ENCODE assay signal across 20 cellular contexts in the genomic region with DNA sequence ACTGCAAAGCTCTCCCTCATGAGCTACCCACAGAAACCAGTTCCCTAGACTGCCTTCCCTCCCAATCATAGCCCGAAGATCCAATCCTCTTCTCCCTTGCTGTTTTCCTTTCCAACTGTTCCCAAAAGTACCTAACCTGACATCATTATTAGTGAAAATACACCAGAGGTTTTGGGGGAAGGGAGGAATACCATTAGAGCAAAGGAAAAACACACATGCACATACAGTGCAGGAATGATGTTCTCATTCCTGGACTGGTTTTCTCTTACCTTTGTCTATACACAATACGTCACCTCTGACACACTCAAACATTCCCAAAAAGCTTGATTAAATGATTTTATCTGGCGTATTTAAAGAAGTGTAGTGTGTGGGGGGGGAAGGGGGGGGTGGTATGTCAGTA. TPM values are rescaled to one million over a fixed set of nuclear protein-coding genes. Genes with fewer than 3 reads are reported as not detected.
DNase-seq lines count a peak whose midpoint lies in the region; ATAC-seq and TF ChIP-seq lines count a peak whose summit lies in the region.
"Had no signal": no experiment of that assay in that cellular context is flagged by ENCODE, and none has a peak within 500 bp of the region (broad histone marks: within the 10 kb centered on the region; RNA-seq: fewer than 3 reads in every experiment).

No MANE protein-coding gene starts in this region.

- TF ChIP-seq CTCF in Loucy (conservative IDR thresholded peaks at IDR 0.05; ENCODE audit: low read length) (no peak), gastrocnemius medialis (IDR thresholded peaks at IDR 0.05 in 4 of 5, conservative IDR thresholded peaks at IDR 0.05 in 1 of 5) (no peak), dorsolateral prefrontal cortex (IDR thresholded peaks at IDR 0.05 in 54 of 56, conservative IDR thresholded peaks at IDR 0.05 in 2 of 56; ENCODE audit: low read depth in 1 of 56, partially characterized antibody in 56 of 56) (no peak), SK-N-SH (IDR thresholded peaks at IDR 0.05) (no peak)

- peaks cover 59% of the 10 kb centered on the region for H3K36me3 ChIP-seq in Loucy (ENCODE audit: insufficient read depth, low read length)
- H3K36me3 ChIP-seq in gastrocnemius medialis: no peaks in the 10 kb centered on the region
- no peaks in the 10 kb centered on the region for H3K36me3 ChIP-seq in SK-N-SH (replicated peaks in 1 of 2; ENCODE audit: control insufficient read depth in 1 of 2, insufficient read depth in 2 of 2, low read length in 1 of 2)
- H3K36me3 ChIP-seq: neutrophil had no signal

- H3K9me2 ChIP-seq in Loucy (replicated peaks; ENCODE audit: low read depth, low read length): no peaks in the 10 kb centered on the region
- no peaks in the 10 kb centered on the region for H3K9me2 ChIP-seq in SK-N-SH

- TF ChIP-seq RAD21 in SK-N-SH (IDR thresholded peaks at IDR 0.05; ENCODE audit: low read length): no peak

- intact Hi-C loops in gastrocnemius medialis (cut with DNase I; ENCODE audit: low total_unique reads): loop anchor here (2.0 kb wide), 1 partner anchor 46 kb away; the partner anchor contains the start of gene IKZF2
- intact Hi-C loops in dorsolateral prefrontal cortex (cut with DNase I): no loop called here

- peaks cover 77% of the 10 kb centered on the region for H3K4me1 ChIP-seq in Loucy (ENCODE audit: insufficient read depth, low read length, poor library complexity, severe bottlenecking)
- H3K4me1 ChIP-seq in gastrocnemius medialis: peaks cover 50 to 66% of the 10 kb centered on the region in 2 donors
- H3K4me1 ChIP-seq in SK-N-SH (ENCODE audit: control insufficient read depth in 1 of 2, insufficient read depth in 2 of 2, low read depth in 1 of 2, low read length in 1 of 2): peaks cover 0 to 7% of the 10 kb centered on the region in 2 experiments; a peak in 1 of 4 replicates

- peak overlapping the region; percentile 9 for H3K27ac Mint-ChIP-seq in activated naive CD4-positive, alpha-beta T cell treated with anti-CD3 and anti-CD28 coated beads, Interleukin-2, amount 50 U/mL, for 24 hours
- peak overlapping the region in 1 of 2 donors; percentile 1 for H3K27ac Mint-ChIP-seq in activated naive CD4-positive, alpha-beta T cell treated with anti-CD3 and anti-CD28 coated beads, Interleukin-2, amount 50 U/mL, for 72 hours

- WGBS in SK-N-SH (ENCODE audit: low lambda C conversion rate): 75% methylated on average over 3 of the region's 3 CpGs

- no peak overlapping the region for H3K4me3 Mint-ChIP-seq in activated naive CD4-positive, alpha-beta T cell treated with anti-CD3 and anti-CD28 coated beads, Interleukin-2, amount 50 U/mL, for 24 hours
- H3K4me3 Mint-ChIP-seq: CD14-positive monocyte had no signal

- TF ChIP-seq POLR2A in gastrocnemius medialis (IDR thresholded peaks at IDR 0.05): no peak

- no peaks in the 10 kb centered on the region for H3K27me3 Mint-ChIP-seq in activated naive CD4-positive, alpha-beta T cell treated with anti-CD3 and anti-CD28 coated beads, Interleukin-2, amount 50 U/mL, for 24 hours

- H4K20me1 ChIP-seq in Loucy (ENCODE audit: insufficient read depth, low read length, poor library complexity, severe bottlenecking) (peaks cover 100% of the 10 kb centered on the region), SK-N-SH (ENCODE audit: insufficient read depth) (no peaks in the 10 kb centered on the region)

- in situ Hi-C loops in gastrocnemius medialis (cut with MboI; ENCODE audit: low sequenced_read_pairs in 4 of 4): no loop called here

- H3K27ac ChIP-seq in epithelial cell of prostate: peak overlapping the region; percentile 32
- H3K27ac ChIP-seq in gastrocnemius medialis: peak overlapping the region; percentile 74 to 84 (median 77)
- H3K27ac ChIP-seq in dorsolateral prefrontal cortex: no peak overlapping the region
- no peak overlapping the region for H3K27ac ChIP-seq in SK-N-SH (ENCODE audit: low read depth in 2 of 2, low read length in 1 of 2)
- H3K27ac ChIP-seq: neutrophil had no signal

- H3K79me2 ChIP-seq in Loucy (ENCODE audit: insufficient read depth, low read length) (peaks cover 100% of the 10 kb centered on the region), SK-N-SH (ENCODE audit: insufficient read depth) (no peaks in the 10 kb centered on the region; the same call in 1 of the 2 replicates)

- no peaks in the 10 kb centered on the region for H3K9me3 Mint-ChIP-seq in activated naive CD4-positive, alpha-beta T cell treated with anti-CD3 and anti-CD28 coated beads, Interleukin-2, amount 50 U/mL, for 24 hours
- no peaks in the 10 kb centered on the region for H3K9me3 Mint-ChIP-seq in activated naive CD4-positive, alpha-beta T cell treated with anti-CD3 and anti-CD28 coated beads, Interleukin-2, amount 50 U/mL, for 72 hours
- H3K9me3 Mint-ChIP-seq: CD14-positive monocyte had no signal

- TF ChIP-seq EP300 in SK-N-SH (IDR thresholded peaks at IDR 0.05; ENCODE audit: borderline replicate concordance in 1 of 2, low read depth in 1 of 2, low read length in 1 of 2): no peak

- H3F3A ChIP-seq in Loucy (ENCODE audit: low read depth) (peaks cover 27% of the 10 kb centered on the region), SK-N-SH (replicated peaks; ENCODE audit: insufficient read depth) (no peaks in the 10 kb centered on the region)

- H3K9me3 ChIP-seq in Loucy (ENCODE audit: insufficient read depth, low read depth, low read length): no peaks in the 10 kb centered on the region
- H3K9me3 ChIP-seq in gastrocnemius medialis: no peaks in the 10 kb centered on the region
- H3K9me3 ChIP-seq in SK-N-SH: no peaks in the 10 kb centered on the region
- H3K9me3 ChIP-seq: neutrophil had no signal

- H3K9ac ChIP-seq in Loucy (ENCODE audit: low read depth, low read length, poor library complexity, severe bottlenecking) (peak overlapping the region; percentile 67), SK-N-SH (no peak overlapping the region)

- H2AFZ ChIP-seq in Loucy (ENCODE audit: low read length) (no peak overlapping the region), SK-N-SH (ENCODE audit: low read depth) (no peak overlapping the region)

- H3K4me2 ChIP-seq in Loucy (ENCODE audit: low read depth, low read length, poor library complexity, severe bottlenecking) (peak overlapping the region; percentile 88), SK-N-SH (no peak overlapping the region)

- no peak for ATAC-seq in activated naive CD4-positive, alpha-beta T cell treated with anti-CD3 and anti-CD28 coated beads, Interleukin-2, amount 50 U/mL, for 72 hours
- ATAC-seq in gastrocnemius medialis: no peak
- no peak for ATAC-seq in HG03139 (IDR thresholded peaks at IDR 0.05; ENCODE audit: unreplicated experiment)

- no peak for DNase-seq in activated naive CD4-positive, alpha-beta T cell treated with anti-CD3 and anti-CD28 coated beads, Interleukin-2, amount 50 U/mL, for 72 hours (ENCODE audit: low spot score in 2 of 2)
- DNase-seq in epithelial cell of prostate (ENCODE audit: low read depth, low spot score): no peak
- DNase-seq in gastrocnemius medialis: no peak
- no peak for DNase-seq in dorsolateral prefrontal cortex
- DNase-seq in SK-N-SH: no peak
- DNase-seq: ACHN; activated gamma-delta T cell treated with Interleukin-2 at 50 U/mL for 16 hours; foreskin fibroblast; GOT3; midbrain; NCI-H187; NK-92 treated with Interleukin-12 subunit alpha and Interleukin-12 subunit beta, amount 100 ng/mL, for 24 hours; retina; RPMI8226; stimulated activated naive CD4-positive, alpha-beta T cell had no signal

- POLR2A ChIA-PET in SK-N-SH (lab: Yijun Ruan, JAX): no interaction called here

- H3K36me3 Mint-ChIP-seq in activated naive CD4-positive, alpha-beta T cell treated with anti-CD3 and anti-CD28 coated beads, Interleukin-2, amount 50 U/mL, for 24 hours: no peaks in the 10 kb centered on the region
- no peaks in the 10 kb centered on the region for H3K36me3 Mint-ChIP-seq in activated naive CD4-positive, alpha-beta T cell treated with anti-CD3 and anti-CD28 coated beads, Interleukin-2, amount 50 U/mL, for 72 hours
- H3K36me3 Mint-ChIP-seq: CD14-positive monocyte had no signal

- H3K27me3 ChIP-seq in Loucy (ENCODE audit: insufficient read depth, low read length, poor library complexity, severe bottlenecking): no peaks in the 10 kb centered on the region
- H3K27me3 ChIP-seq in gastrocnemius medialis: no peaks in the 10 kb centered on the region
- no peaks in the 10 kb centered on the region for H3K27me3 ChIP-seq in dorsolateral prefrontal cortex
- no peaks in the 10 kb centered on the region for H3K27me3 ChIP-seq in SK-N-SH (ENCODE audit: insufficient read depth)
- H3K27me3 ChIP-seq: neutrophil had no signal

- CTCF ChIA-PET in SK-N-SH (lab: Yijun Ruan, JAX): interaction anchor here (0.7 to 1.2 kb wide), 3 partner anchors 14 to 48 kb away, joined by 3 read pairs; no protein-coding TSS in a partner anchor

- H3K4me1 Mint-ChIP-seq in activated naive CD4-positive, alpha-beta T cell treated with anti-CD3 and anti-CD28 coated beads, Interleukin-2, amount 50 U/mL, for 24 hours: peaks cover 17% of the 10 kb centered on the region
- H3K4me1 Mint-ChIP-seq: CD14-positive monocyte had no signal

- H3K4me3 ChIP-seq in Loucy (ENCODE audit: low read length, poor library complexity, severe bottlenecking) (peak overlapping the region; percentile 67), gastrocnemius medialis (no peak overlapping the region), dorsolateral prefrontal cortex (no peak overlapping the region), SK-N-SH (ENCODE audit: low read depth in 2 of 2, low read length in 1 of 2) (no peak overlapping the region)

TF ChIP-seq in SK-N-SH, 30 proteins besides CTCF, POLR2A, EP300 and RAD21 (continues in another document):
- TF ChIP-seq MXI1 (IDR thresholded peaks at IDR 0.05; ENCODE audit: low read depth, low read length): no peak
- no peak for TF ChIP-seq CHD2 (IDR thresholded peaks at IDR 0.05; ENCODE audit: low read length, partially characterized antibody)
- TF ChIP-seq TEAD4 (IDR thresholded peaks at IDR 0.05; ENCODE audit: borderline replicate concordance, insufficient read depth): no peak
- TF ChIP-seq NRF1 (IDR thresholded peaks at IDR 0.05; ENCODE audit: low read depth, low read length): no peak
- no peak for TF ChIP-seq RCOR1 (IDR thresholded peaks at IDR 0.05; ENCODE audit: low read length)

RNA-seq across cellular contexts. Expression of gene IKZF2, which starts 46.2 kb away (rescaled TPM):
- 1 to 10 TPM; 1.8 to 8.9 TPM for total RNA-seq in activated naive CD4-positive, alpha-beta T cell treated with anti-CD3 and anti-CD28 coated beads, Interleukin-2, amount 50 U/mL, for 72 hours
- total RNA-seq in gastrocnemius medialis (10 to 100 TPM in 1 of 4 donors, 1 to 10 TPM in 3; 4.9 to 15.5 (median 6.0) TPM), dorsolateral prefrontal cortex (10 to 100 TPM in 117 of 120 experiments, 1 to 10 TPM in 3; 9.0 to 49.6 (median 21.1) TPM)
- polyA plus RNA-seq in SK-N-SH (2012; rRNA removed): 1.3 and 1.4 TPM in 2 replicates
- 0.94 and 1.2 TPM in 2 replicates for polyA plus RNA-seq in SK-N-SH (2012; cell fraction: cytosol; rRNA removed)
- polyA plus RNA-seq in SK-N-SH (2012; cell fraction: nucleus; rRNA removed): 2.6 and 4.3 TPM in 2 replicates

Comparison
In these comparisons a context has a peak if more than half of its experiments do, and no peak if none do; other contexts are left out.
1. H3K27ac ChIP-seq: peak in epithelial cell of prostate (single experiment) and gastrocnemius medialis (4 of 4); none in dorsolateral prefrontal cortex (0 of 59) and SK-N-SH (0 of 2).